16 cellular contexts compared by ENCODE assay signal in the genomic region with DNA sequence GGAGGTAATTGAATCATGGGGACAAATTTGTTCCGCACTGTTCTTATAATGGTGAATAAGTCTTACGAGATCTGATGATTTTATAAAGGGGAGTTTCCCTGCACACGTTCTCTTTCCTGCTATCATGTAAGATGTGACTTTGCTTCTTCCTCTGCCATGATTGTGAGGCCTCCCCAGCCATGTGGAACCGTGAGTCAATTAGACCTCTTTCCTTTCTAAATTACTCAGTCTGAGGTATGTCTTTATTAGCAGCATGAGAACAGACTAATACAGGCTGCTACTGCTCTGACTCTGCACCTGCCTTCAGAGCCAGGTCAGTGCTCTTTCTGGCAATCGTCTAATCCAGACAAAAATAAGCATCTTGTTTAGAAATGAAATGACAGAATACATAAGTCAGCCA.
A peak's percentile ranks its signal among the peaks of the same experiment; 100 is the strongest.
DNase-seq lines count a peak whose midpoint lies in the region; ATAC-seq and TF ChIP-seq lines count a peak whose summit lies in the region.
"Had no signal": no experiment of that assay in that cellular context is flagged by ENCODE, and none has a peak within 500 bp of the region (broad histone marks: within the 10 kb centered on the region; RNA-seq: fewer than 3 reads in every experiment).

No MANE protein-coding gene starts in this region.

- WGBS in sigmoid colon, 2 donors, result 76 to 78% methylated on average over 5 of the region's 5 CpGs
- WGBS in spleen, 5 donors, result 67 to 77% (median 76%) methylated on average over 5 of the region's 5 CpGs

- TF ChIP-seq CTCF in GM20000 (IDR thresholded peaks at IDR 0.05; ENCODE audit: extremely low read depth, missing control alignments) (no peak), sigmoid colon (IDR thresholded peaks at IDR 0.05) (no peak), spleen (IDR thresholded peaks at IDR 0.05 in 8 of 11, conservative IDR thresholded peaks at IDR 0.05 in 3 of 11) (no peak)

- TF ChIP-seq POLR2A in sigmoid colon (IDR thresholded peaks at IDR 0.05) (no peak), spleen (IDR thresholded peaks at IDR 0.05) (no peak)

- H3K4me1 ChIP-seq in sigmoid colon (no peaks in the 10 kb centered on the region), spleen (no peaks in the 10 kb centered on the region)
- H3K4me1 ChIP-seq: left lung had no signal

- H3K9me3 ChIP-seq in sigmoid colon, result no peaks in the 10 kb centered on the region
- peaks cover 0 to 4% (median 0%) of the 10 kb centered on the region in 8 donors for H3K9me3 ChIP-seq in spleen
- H3K9me3 ChIP-seq: left lung had no signal

- no peak overlapping the region for H3K27ac ChIP-seq in sigmoid colon
- H3K27ac ChIP-seq in spleen, result no peak overlapping the region
- H3K27ac ChIP-seq: left lung had no signal

- ATAC-seq in GM18508 (IDR thresholded peaks at IDR 0.05; ENCODE audit: insufficient read depth, unreplicated experiment), result peak; percentile 91
- ATAC-seq in GM21619 (IDR thresholded peaks at IDR 0.05; ENCODE audit: unreplicated experiment), result peak; percentile 50
- ATAC-seq in HG03025 (IDR thresholded peaks at IDR 0.05; ENCODE audit: low FRiP score, unreplicated experiment), result peak; percentile 69
- ATAC-seq: left lung had no signal

- no peak overlapping the region for H3K4me3 ChIP-seq in sigmoid colon
- no peak overlapping the region for H3K4me3 ChIP-seq in spleen
- H3K4me3 ChIP-seq: left lung had no signal

- H3K27me3 ChIP-seq in sigmoid colon, result no peaks in the 10 kb centered on the region
- H3K27me3 ChIP-seq in spleen (replicated peaks in 1 of 7), result no peaks in the 10 kb centered on the region
- H3K27me3 ChIP-seq: left lung had no signal

- no peak for TF ChIP-seq EP300 in sigmoid colon (IDR thresholded peaks at IDR 0.05)

- H3K36me3 ChIP-seq in sigmoid colon (no peaks in the 10 kb centered on the region), spleen (no peaks in the 10 kb centered on the region)
- H3K36me3 ChIP-seq: left lung had no signal

- peak; percentile 0 for DNase-seq in RKO (ENCODE audit: low spot score)
- no peak for DNase-seq in OCI-M2 (lab: John Stamatoyannopoulos, UW; ENCODE audit: unreplicated experiment)
- no peak for DNase-seq in GM20000 (ENCODE audit: low spot score)
- no peak for DNase-seq in sigmoid colon
- DNase-seq in spleen, result no peak
- DNase-seq: activated effector memory CD4-positive, alpha-beta T cell treated with Interleukin-2 at 50 U/mL for 16 hours; anterior cingulate cortex; left lung; NCI-H1694; NCI-H446 treated with DMSO at 0.1 percent for 48 hours; nucleus accumbens; SIG-M5; stimulated activated CD4-positive, alpha-beta T cell treated with anti-CD3 and anti-CD28 coated beads, Interleukin-2, amount 100 ng/mL, for 48 hours had no signal

- intact Hi-C loops in sigmoid colon (cut with DNase I), result no loop called here
- intact Hi-C loops in spleen (cut with DNase I; ENCODE audit: low total_unique reads), result no loop called here
